2 cellular contexts compared by ENCODE assay signal in genomic region chr18:29163596-29163995, GRCh38.
TF ChIP-seq lines count a peak whose summit lies in the region.

No MANE protein-coding gene starts in this region.

TF ChIP-seq in SK-N-SH, 30 proteins besides CTCF, POLR2A, EP300 and RAD21 (continued from another document):
- TF ChIP-seq, protein P1, sequence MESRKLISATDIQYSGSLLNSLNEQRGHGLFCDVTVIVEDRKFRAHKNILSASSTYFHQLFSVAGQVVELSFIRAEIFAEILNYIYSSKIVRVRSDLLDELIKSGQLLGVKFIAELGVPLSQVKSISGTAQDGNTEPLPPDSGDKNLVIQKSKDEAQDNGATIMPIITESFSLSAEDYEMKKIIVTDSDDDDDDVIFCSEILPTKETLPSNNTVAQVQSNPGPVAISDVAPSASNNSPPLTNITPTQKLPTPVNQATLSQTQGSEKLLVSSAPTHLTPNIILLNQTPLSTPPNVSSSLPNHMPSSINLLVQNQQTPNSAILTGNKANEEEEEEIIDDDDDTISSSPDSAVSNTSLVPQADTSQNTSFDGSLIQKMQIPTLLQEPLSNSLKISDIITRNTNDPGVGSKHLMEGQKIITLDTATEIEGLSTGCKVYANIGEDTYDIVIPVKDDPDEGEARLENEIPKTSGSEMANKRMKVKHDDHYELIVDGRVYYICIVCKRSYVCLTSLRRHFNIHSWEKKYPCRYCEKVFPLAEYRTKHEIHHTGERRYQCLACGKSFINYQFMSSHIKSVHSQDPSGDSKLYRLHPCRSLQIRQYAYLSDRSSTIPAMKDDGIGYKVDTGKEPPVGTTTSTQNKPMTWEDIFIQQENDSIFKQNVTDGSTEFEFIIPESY (IDR thresholded peaks at IDR 0.05; ENCODE audit: borderline replicate concordance, low read depth) = no peak
- no peak for TF ChIP-seq EZH2phosphoT487 (IDR thresholded peaks at IDR 0.05; ENCODE audit: borderline replicate concordance, low read depth)

TF ChIP-seq in SK-N-SH treated with all-trans-retinoic acid at 6 μM for 48 hours, 23 proteins besides CTCF, POLR2A, EP300 and RAD21 (continued from another document):
- TF ChIP-seq POU6F1 (CRISPR knock-in tag; IDR thresholded peaks at IDR 0.05; ENCODE audit: borderline replicate concordance, low read depth) = no peak
- TF ChIP-seq ISL1 (CRISPR knock-in tag; IDR thresholded peaks at IDR 0.05) = no peak
- no peak for TF ChIP-seq ZC3H10 (CRISPR knock-in tag; IDR thresholded peaks at IDR 0.05)
- no peak for TF ChIP-seq ZFP3 (CRISPR knock-in tag; IDR thresholded peaks at IDR 0.05)
- TF ChIP-seq RARB (CRISPR knock-in tag; IDR thresholded peaks at IDR 0.05) = no peak
- TF ChIP-seq GLIS3 (CRISPR knock-in tag; IDR thresholded peaks at IDR 0.05) = no peak
- TF ChIP-seq, protein P2, sequence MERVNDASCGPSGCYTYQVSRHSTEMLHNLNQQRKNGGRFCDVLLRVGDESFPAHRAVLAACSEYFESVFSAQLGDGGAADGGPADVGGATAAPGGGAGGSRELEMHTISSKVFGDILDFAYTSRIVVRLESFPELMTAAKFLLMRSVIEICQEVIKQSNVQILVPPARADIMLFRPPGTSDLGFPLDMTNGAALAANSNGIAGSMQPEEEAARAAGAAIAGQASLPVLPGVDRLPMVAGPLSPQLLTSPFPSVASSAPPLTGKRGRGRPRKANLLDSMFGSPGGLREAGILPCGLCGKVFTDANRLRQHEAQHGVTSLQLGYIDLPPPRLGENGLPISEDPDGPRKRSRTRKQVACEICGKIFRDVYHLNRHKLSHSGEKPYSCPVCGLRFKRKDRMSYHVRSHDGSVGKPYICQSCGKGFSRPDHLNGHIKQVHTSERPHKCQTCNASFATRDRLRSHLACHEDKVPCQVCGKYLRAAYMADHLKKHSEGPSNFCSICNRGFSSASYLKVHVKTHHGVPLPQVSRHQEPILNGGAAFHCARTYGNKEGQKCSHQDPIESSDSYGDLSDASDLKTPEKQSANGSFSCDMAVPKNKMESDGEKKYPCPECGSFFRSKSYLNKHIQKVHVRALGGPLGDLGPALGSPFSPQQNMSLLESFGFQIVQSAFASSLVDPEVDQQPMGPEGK (CRISPR knock-in tag; IDR thresholded peaks at IDR 0.05; ENCODE audit: borderline replicate concordance) = no peak
- no peak for TF ChIP-seq ESRRG (CRISPR knock-in tag; IDR thresholded peaks at IDR 0.05)
